In the genomic region with DNA sequence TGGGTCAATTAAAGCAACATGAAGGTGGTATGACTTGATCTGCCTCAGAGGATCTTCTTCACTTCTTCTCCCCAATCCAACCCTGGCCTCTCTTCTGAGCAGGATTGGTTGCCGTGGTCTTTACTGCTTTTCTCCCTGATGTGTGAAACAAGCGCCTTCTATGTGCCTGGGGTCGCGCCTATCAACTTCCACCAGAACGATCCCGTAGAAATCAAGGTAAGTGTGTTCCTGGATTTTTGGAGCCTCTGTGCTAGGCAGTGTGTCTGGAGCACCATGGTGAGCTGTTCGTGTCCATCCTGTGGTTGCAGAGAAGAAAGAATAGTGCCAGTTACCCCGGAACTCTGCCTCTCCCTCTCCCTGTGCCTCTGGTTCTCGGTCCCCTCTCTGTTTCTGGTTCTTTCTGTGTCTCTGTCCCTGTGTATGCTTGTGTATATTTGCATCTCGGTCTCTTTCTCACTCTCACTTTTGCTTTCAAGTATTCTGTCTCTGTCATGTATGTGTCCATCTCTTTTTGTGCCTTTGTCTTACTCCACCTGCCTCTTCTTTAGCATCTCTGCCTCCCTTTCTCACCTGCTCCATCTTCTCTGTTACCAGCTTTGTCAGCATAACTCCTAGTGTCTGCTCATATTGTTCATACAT, we compare ENCODE assay signal across 15 cellular contexts. TPM values are rescaled to one million over a fixed set of nuclear protein-coding genes. Genes with fewer than 3 reads are reported as not detected.
DNase-seq lines count a peak whose midpoint lies in the region; ATAC-seq and TF ChIP-seq lines count a peak whose summit lies in the region.
"Had no signal": no experiment of that assay in that cellular context is flagged by ENCODE, and none has a peak within 500 bp of the region (broad histone marks: within the 10 kb centered on the region; RNA-seq: fewer than 3 reads in every experiment).

No MANE protein-coding gene starts in this region.

- POLR2A ChIA-PET in CD4-positive, alpha-beta memory T cell (lab: Charles Lee; ENCODE audit: partially characterized antibody) = no interaction called here

- peaks cover 29 to 41% of the 10 kb centered on the region in 2 donors for H3K36me3 Mint-ChIP-seq in CD4-positive, alpha-beta memory T cell

- H3K4me3 Mint-ChIP-seq in CD4-positive, alpha-beta memory T cell = no peak overlapping the region
- H3K4me3 Mint-ChIP-seq: activated naive CD8-positive, alpha-beta T cell had no signal

- no peaks in the 10 kb centered on the region for H3K27me3 Mint-ChIP-seq in CD4-positive, alpha-beta memory T cell
- H3K27me3 Mint-ChIP-seq: activated naive CD8-positive, alpha-beta T cell had no signal

- H3K27ac Mint-ChIP-seq in CD4-positive, alpha-beta memory T cell = peak overlapping the region in 4 of 7 donors; percentile 6 to 51 (median 20)
- H3K27ac Mint-ChIP-seq: activated naive CD8-positive, alpha-beta T cell had no signal

- in situ Hi-C loops in mammary epithelial cell (cut with MboI; ENCODE audit: low sequenced_read_pairs in 2 of 2) = no loop called here

- BruUV-seq in mammary epithelial cell (replicated peaks; lab: Mats Ljungman, UMichigan) = no TSS peak

- WGBS in mammary epithelial cell (ENCODE audit: low coverage, missing lambda C conversion rate) = 100% methylated on average over 10 of the region's 10 CpGs

- no peaks in the 10 kb centered on the region for H4K20me1 ChIP-seq in mammary epithelial cell (ENCODE audit: insufficient read depth, low read length)

- no peaks in the 10 kb centered on the region for H3K4me1 ChIP-seq in CD4-positive, alpha-beta memory T cell (ENCODE audit: insufficient read depth, low read length)
- H3K4me1 ChIP-seq in left ventricle myocardium inferior = peaks cover 15% of the 10 kb centered on the region
- no peaks in the 10 kb centered on the region for H3K4me1 ChIP-seq in foreskin keratinocyte
- no peaks in the 10 kb centered on the region for H3K4me1 ChIP-seq in mammary epithelial cell (ENCODE audit: insufficient read depth, low read length)

- H3K9me3 ChIP-seq in CD4-positive, alpha-beta memory T cell (ENCODE audit: control insufficient read depth in 1 of 2, low read length in 2 of 2) = no peaks in the 10 kb centered on the region
- no peaks in the 10 kb centered on the region for H3K9me3 ChIP-seq in left ventricle myocardium inferior (replicated peaks)
- no peaks in the 10 kb centered on the region for H3K9me3 ChIP-seq in mammary epithelial cell (replicated peaks; ENCODE audit: insufficient read depth, low read length)
- H3K9me3 ChIP-seq: suprapubic skin had no signal

- H3K4me2 ChIP-seq in mammary epithelial cell (ENCODE audit: insufficient read depth, low read depth, low read length) = no peak overlapping the region

- peaks cover 14% of the 10 kb centered on the region for H3K36me3 ChIP-seq in CD4-positive, alpha-beta memory T cell (ENCODE audit: insufficient read depth, low read length)
- H3K36me3 ChIP-seq in left ventricle myocardium inferior (peaks cover 42% of the 10 kb centered on the region), mammary epithelial cell (ENCODE audit: insufficient read depth, low read length) (peaks cover 10% of the 10 kb centered on the region)

- intact Hi-C loops in CD4-positive, alpha-beta memory T cell (cut with micrococcal nuclease) = no loop called here
- intact Hi-C loops in left ventricle myocardium inferior (cut with micrococcal nuclease) = no loop called here
- intact Hi-C loops in mammary epithelial cell (cut with micrococcal nuclease) = no loop called here

- peaks cover 0 to 2% (median 0%) of the 10 kb centered on the region in 8 donors for H3K9me3 Mint-ChIP-seq in CD4-positive, alpha-beta memory T cell

- dilution Hi-C loops in mammary epithelial cell (cut with HindIII; ENCODE audit: low sequenced_read_pairs) = no loop called here

- no peak overlapping the region for H3K4me3 ChIP-seq in CD4-positive, alpha-beta memory T cell (ENCODE audit: low read length in 2 of 2)
- H3K4me3 ChIP-seq in left ventricle myocardium inferior (no peak overlapping the region), mammary epithelial cell (replicated peaks in 1 of 3; ENCODE audit: insufficient read depth in 1 of 3, low read depth in 2 of 3, low read length in 3 of 3) (no peak overlapping the region)
- H3K4me3 ChIP-seq: suprapubic skin had no signal

- H2AFZ ChIP-seq in mammary epithelial cell (ENCODE audit: low read depth, low read length) = no peak overlapping the region

- DNase-seq in CD4-positive, alpha-beta memory T cell = no peak
- no peak for DNase-seq in left ventricle myocardium inferior
- no peak for DNase-seq in foreskin keratinocyte
- no peak for DNase-seq in GF-D8 (lab: John Stamatoyannopoulos, UW)
- no peak for DNase-seq in mammary epithelial cell
- DNase-seq: activated CD4-positive, alpha-beta T cell treated with anti-CD3 and anti-CD28 coated beads, Interleukin-2, amount 50 U/mL, for 48 hours; DND-41; NCI-H1092; NCI-H526; retina had no signal

- no peak for TF ChIP-seq CTCF in left ventricle myocardium inferior (IDR thresholded peaks at IDR 0.05; ENCODE audit: borderline replicate concordance)
- no peak for TF ChIP-seq CTCF in foreskin keratinocyte (conservative IDR thresholded peaks at IDR 0.05)
- no peak for TF ChIP-seq CTCF in mammary epithelial cell (conservative IDR thresholded peaks at IDR 0.05 in 1 of 2, IDR thresholded peaks at IDR 0.05 in 1 of 2; ENCODE audit: extremely low read depth in 1 of 2, insufficient read depth in 1 of 2, low read depth in 1 of 2, low read length in 2 of 2)

- CTCF ChIA-PET in CD4-positive, alpha-beta memory T cell (lab: Charles Lee; ENCODE audit: partially characterized antibody) = no interaction called here
- CTCF ChIA-PET in mammary epithelial cell (lab: Charles Lee; ENCODE audit: low non-redundant PET) = no interaction called here

- no peaks in the 10 kb centered on the region for H3K27me3 ChIP-seq in CD4-positive, alpha-beta memory T cell (ENCODE audit: insufficient read depth, low read length)
- H3K27me3 ChIP-seq in left ventricle myocardium inferior (ENCODE audit: low read depth) (no peaks in the 10 kb centered on the region), foreskin keratinocyte (no peaks in the 10 kb centered on the region), mammary epithelial cell (ENCODE audit: insufficient read depth, low read length) (no peaks in the 10 kb centered on the region)
- H3K27me3 ChIP-seq: suprapubic skin had no signal

- peaks cover 11 to 29% (median 15%) of the 10 kb centered on the region in 4 donors for H3K4me1 Mint-ChIP-seq in CD4-positive, alpha-beta memory T cell

- H3K27ac ChIP-seq in CD4-positive, alpha-beta memory T cell (ENCODE audit: low read depth, low read length) = no peak overlapping the region
- no peak overlapping the region for H3K27ac ChIP-seq in left ventricle myocardium inferior (replicated peaks)
- no peak overlapping the region for H3K27ac ChIP-seq in foreskin keratinocyte
- H3K27ac ChIP-seq in mammary epithelial cell (ENCODE audit: insufficient read depth, low read depth, low read length) = no peak overlapping the region
- H3K27ac ChIP-seq: suprapubic skin had no signal

- no peak overlapping the region for H3K9ac ChIP-seq in mammary epithelial cell (ENCODE audit: insufficient read depth, low read length)

- ATAC-seq in GM19043 (IDR thresholded peaks at IDR 0.05; ENCODE audit: low read depth, unreplicated experiment) (peak; percentile 66), HG02588 (IDR thresholded peaks at IDR 0.05; ENCODE audit: unreplicated experiment) (peak; percentile 83), HG03342 (IDR thresholded peaks at IDR 0.05; ENCODE audit: unreplicated experiment) (peak; percentile 79), foreskin keratinocyte (no peak)

- H3K79me2 ChIP-seq in mammary epithelial cell (ENCODE audit: insufficient read depth, low read length) = peaks cover 50% of the 10 kb centered on the region

RNA-seq across cellular contexts. Expression of gene TM9SF4, which starts 23.5 kb away (rescaled TPM):
- 10 to 100 TPM; 36.4 to 40.7 TPM for total RNA-seq in CD4-positive, alpha-beta memory T cell
- 10 to 100 TPM; 33.4 to 37.0 TPM for polyA plus RNA-seq in CD4-positive, alpha-beta memory T cell
- total RNA-seq in left ventricle myocardium inferior (27.0 TPM), foreskin keratinocyte (40.6 and 43.2 TPM in 2 replicates), mammary epithelial cell (10 to 100 TPM; 51.5 to 53.3 TPM)
- polyA plus RNA-seq in foreskin keratinocyte (25.7 and 26.7 TPM in 2 replicates), mammary epithelial cell (58.2 TPM)
- 65.7 TPM for polyA minus RNA-seq in mammary epithelial cell
